In genomic region chr4:141711211-141711610, GRCh38 we compare ENCODE assay signal across 8 cellular contexts.
DNase-seq lines count a peak whose midpoint lies in the region; ATAC-seq and TF ChIP-seq lines count a peak whose summit lies in the region.

No MANE protein-coding gene starts in this region.

- no peaks in the 10 kb centered on the region for H3K79me2 ChIP-seq in mammary epithelial cell (ENCODE audit: insufficient read depth, low read length)

- no peaks in the 10 kb centered on the region for H4K20me1 ChIP-seq in mammary epithelial cell (ENCODE audit: insufficient read depth, low read length)

- H3K4me1 ChIP-seq in mammary epithelial cell (ENCODE audit: insufficient read depth, low read length) = peaks cover 15% of the 10 kb centered on the region
- no peaks in the 10 kb centered on the region for H3K4me1 ChIP-seq in CD8-positive, alpha-beta T cell (ENCODE audit: insufficient read depth, low read length)

- H3K4me3 Mint-ChIP-seq in neural crest cell = no peak overlapping the region
- H3K4me3 Mint-ChIP-seq in CD8-positive, alpha-beta T cell = no peak overlapping the region

- POLR2A ChIA-PET in CD8-positive, alpha-beta T cell (lab: Charles Lee) = no interaction called here

- no TSS peak for BruUV-seq in mammary epithelial cell (replicated peaks; lab: Mats Ljungman, UMichigan)

- dilution Hi-C loops in mammary epithelial cell (cut with HindIII; ENCODE audit: low sequenced_read_pairs) = no loop called here

- TF ChIP-seq CTCF in GM12865 (IDR thresholded peaks at IDR 0.05; ENCODE audit: insufficient read depth, low read depth, low read length, missing control alignments) (peak; percentile 51), mammary epithelial cell (conservative IDR thresholded peaks at IDR 0.05 in 1 of 2, IDR thresholded peaks at IDR 0.05 in 1 of 2; ENCODE audit: extremely low read depth in 1 of 2, insufficient read depth in 1 of 2, low read depth in 1 of 2, low read length in 2 of 2) (peak; percentile 68 to 80), neural crest cell (conservative IDR thresholded peaks at IDR 0.05) (peak; percentile 68)
- TF ChIP-seq CTCF in CD8-positive, alpha-beta T cell (IDR thresholded peaks at IDR 0.05) = no peak

- H3K9me3 ChIP-seq in mammary epithelial cell (replicated peaks; ENCODE audit: insufficient read depth, low read length) = no peaks in the 10 kb centered on the region
- H3K9me3 ChIP-seq in CD8-positive, alpha-beta T cell (ENCODE audit: low read length) = no peaks in the 10 kb centered on the region

- H3K9ac ChIP-seq in mammary epithelial cell (ENCODE audit: insufficient read depth, low read length) = no peak overlapping the region

- no peaks in the 10 kb centered on the region for H3K27me3 ChIP-seq in mammary epithelial cell (ENCODE audit: insufficient read depth, low read length)
- H3K27me3 ChIP-seq in CD8-positive, alpha-beta T cell (ENCODE audit: insufficient read depth, low read length) = no peaks in the 10 kb centered on the region

- H3K27ac ChIP-seq in mammary epithelial cell (ENCODE audit: insufficient read depth, low read depth, low read length) (no peak overlapping the region), caudate nucleus (ENCODE audit: low read depth, low read length) (no peak overlapping the region)
- no peak overlapping the region for H3K27ac ChIP-seq in CD8-positive, alpha-beta T cell (ENCODE audit: low read depth, low read length)

- H3K36me3 ChIP-seq in mammary epithelial cell (ENCODE audit: insufficient read depth, low read length) = no peaks in the 10 kb centered on the region
- no peaks in the 10 kb centered on the region for H3K36me3 ChIP-seq in CD8-positive, alpha-beta T cell (ENCODE audit: insufficient read depth, low read length)

- H3K4me2 ChIP-seq in mammary epithelial cell (ENCODE audit: insufficient read depth, low read depth, low read length) = no peak overlapping the region

- DNase-seq in GM12865 (ENCODE audit: low read depth) (peak; percentile 35), mammary epithelial cell (peak; percentile 8), neural crest cell (ENCODE audit: low read depth, low spot score) (no peak), NCI-H446 (lab: John Stamatoyannopoulos, UW) (no peak), caudate nucleus (lab: John Stamatoyannopoulos, UW) (no peak)
- no peak for DNase-seq in CD8-positive, alpha-beta T cell
- DNase-seq in stimulated activated CD4-positive, alpha-beta T cell treated with anti-CD3 and anti-CD28 coated beads, Interleukin-2, amount 100 ng/mL, for 48 hours = no peak

- in situ Hi-C loops in mammary epithelial cell (cut with MboI; ENCODE audit: low sequenced_read_pairs in 2 of 2) = no loop called here

- H3K4me1 Mint-ChIP-seq in neural crest cell = no peaks in the 10 kb centered on the region
- H3K4me1 Mint-ChIP-seq in CD8-positive, alpha-beta T cell (ENCODE audit: low read depth) = peaks cover 2% of the 10 kb centered on the region

- peaks cover 8% of the 10 kb centered on the region for H3K9me3 Mint-ChIP-seq in neural crest cell
- no peaks in the 10 kb centered on the region for H3K9me3 Mint-ChIP-seq in CD8-positive, alpha-beta T cell

- H2AFZ ChIP-seq in mammary epithelial cell (ENCODE audit: low read depth, low read length) = no peak overlapping the region

- intact Hi-C loops in mammary epithelial cell (cut with micrococcal nuclease) = loop anchor here (1.0 kb wide), 2 partner anchors 336 to 365 kb away; no protein-coding TSS in a partner anchor
- intact Hi-C loops in CD8-positive, alpha-beta T cell (cut with DNase I, micrococcal nuclease) = no loop called here

- no peaks in the 10 kb centered on the region for H3K27me3 Mint-ChIP-seq in neural crest cell (ENCODE audit: low read depth)
- no peaks in the 10 kb centered on the region for H3K27me3 Mint-ChIP-seq in CD8-positive, alpha-beta T cell (ENCODE audit: low read depth)

- WGBS in mammary epithelial cell (ENCODE audit: low coverage, missing lambda C conversion rate) = 64% methylated on average over 1 of the region's 1 CpG

- CTCF ChIA-PET in mammary epithelial cell (lab: Charles Lee; ENCODE audit: low non-redundant PET) = interaction anchor here (0.6 kb wide), 1 partner anchor 1340 kb away, joined by 5 read pairs; no protein-coding TSS in a partner anchor
- CTCF ChIA-PET in CD8-positive, alpha-beta T cell (lab: Charles Lee) = interaction anchor here (1.0 kb wide), 1 partner anchor 11 kb away, joined by 3 read pairs; no protein-coding TSS in a partner anchor

- H3K36me3 Mint-ChIP-seq in neural crest cell (ENCODE audit: low read depth) = no peaks in the 10 kb centered on the region
- H3K36me3 Mint-ChIP-seq in CD8-positive, alpha-beta T cell = no peaks in the 10 kb centered on the region

- H3K27ac Mint-ChIP-seq in neural crest cell (ENCODE audit: unreplicated experiment) = no peak overlapping the region
- no peak overlapping the region for H3K27ac Mint-ChIP-seq in CD8-positive, alpha-beta T cell

- peak; percentile 77 for ATAC-seq in HG03175 (IDR thresholded peaks at IDR 0.05; ENCODE audit: unreplicated experiment)
- ATAC-seq in CD8-positive, alpha-beta T cell = no peak

- H3K4me3 ChIP-seq in GM12865 (ENCODE audit: low read depth, low read length) = no peak overlapping the region
- H3K4me3 ChIP-seq in mammary epithelial cell (replicated peaks in 1 of 3; ENCODE audit: insufficient read depth in 1 of 3, low read depth in 2 of 3, low read length in 3 of 3) = no peak overlapping the region
- no peak overlapping the region for H3K4me3 ChIP-seq in CD8-positive, alpha-beta T cell (ENCODE audit: low read depth, low read length)

Comparison
In these comparisons a context has a peak if more than half of its experiments do, and no peak if none do; other contexts are left out.
1. DNase-seq: peak in GM12865 (single experiment) and mammary epithelial cell (single experiment); none in neural crest cell (single experiment), NCI-H446 (0 of 2), CD8-positive, alpha-beta T cell (0 of 7), stimulated activated CD4-positive, alpha-beta T cell treated with anti-CD3 and anti-CD28 coated beads, Interleukin-2, amount 100 ng/mL, for 48 hours (0 of 2) and caudate nucleus (0 of 61).